In the genomic region with DNA sequence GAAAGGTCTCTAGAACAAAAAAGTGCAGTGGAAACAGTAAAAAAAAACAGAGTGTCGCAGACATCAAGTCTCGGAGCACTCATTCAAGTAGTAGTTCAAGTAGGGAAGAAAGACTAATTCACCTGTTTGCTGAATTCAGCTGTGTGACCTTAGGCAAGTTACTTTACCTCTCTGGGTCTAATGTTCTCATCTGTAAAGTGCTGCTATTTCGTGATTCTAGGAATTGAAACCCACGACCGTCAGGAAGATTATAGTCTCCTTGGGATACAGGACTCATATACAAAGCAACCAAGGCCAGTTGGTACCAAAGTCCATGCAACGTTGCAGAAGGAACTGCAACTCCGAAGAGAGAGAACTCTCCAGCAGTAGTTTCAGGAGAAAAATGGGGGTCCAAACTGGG, we compare ENCODE assay signal across 22 cellular contexts. TPM values are rescaled to one million over a fixed set of nuclear protein-coding genes. Genes with fewer than 3 reads are reported as not detected.
DNase-seq lines count a peak whose midpoint lies in the region; ATAC-seq and TF ChIP-seq lines count a peak whose summit lies in the region.
"Had no signal": no experiment of that assay in that cellular context is flagged by ENCODE, and none has a peak within 500 bp of the region (broad histone marks: within the 10 kb centered on the region; RNA-seq: fewer than 3 reads in every experiment).

No MANE protein-coding gene starts in this region.

- H3K9me3 ChIP-seq in T-helper 17 cell (ENCODE audit: control insufficient read depth, low read length, poor library complexity, severe bottlenecking) (no peaks in the 10 kb centered on the region), upper lobe of right lung (no peaks in the 10 kb centered on the region), MM.1S (replicated peaks; ENCODE audit: insufficient read depth, low read length) (no peaks in the 10 kb centered on the region)
- H3K9me3 ChIP-seq: Caco-2, SJSA1 had no signal

- H3K4me3 Mint-ChIP-seq in activated naive CD4-positive, alpha-beta T cell treated with anti-CD3 and anti-CD28 coated beads, Interleukin-2, amount 50 U/mL, for 24 hours: no peak overlapping the region
- H3K4me3 Mint-ChIP-seq in T-helper 17 cell: no peak overlapping the region
- peak overlapping the region in 1 of 2 donors; percentile 15 for H3K4me3 Mint-ChIP-seq in effector memory CD8-positive, alpha-beta T cell

- H3K27me3 Mint-ChIP-seq in activated naive CD4-positive, alpha-beta T cell treated with anti-CD3 and anti-CD28 coated beads, Interleukin-2, amount 50 U/mL, for 24 hours: no peaks in the 10 kb centered on the region
- H3K27me3 Mint-ChIP-seq in T-helper 17 cell: no peaks in the 10 kb centered on the region
- no peaks in the 10 kb centered on the region for H3K27me3 Mint-ChIP-seq in effector memory CD8-positive, alpha-beta T cell

- H3K4me3 ChIP-seq in upper lobe of right lung (no peak overlapping the region), MM.1S (ENCODE audit: low read length) (no peak overlapping the region)
- H3K4me3 ChIP-seq: SJSA1 had no signal

- intact Hi-C loops in upper lobe of right lung (cut with DNase I): no loop called here

- H3K9ac ChIP-seq in MM.1S (ENCODE audit: low read length): no peak overlapping the region

- ATAC-seq in activated naive CD4-positive, alpha-beta T cell treated with anti-CD3 and anti-CD28 coated beads, Interleukin-2, amount 50 U/mL, for 72 hours: no peak
- ATAC-seq in T-helper 17 cell (no peak), upper lobe of right lung (no peak), GM21528 (IDR thresholded peaks at IDR 0.05; ENCODE audit: low FRiP score, unreplicated experiment) (no peak)
- no peak for ATAC-seq in effector memory CD8-positive, alpha-beta T cell (replicated peaks)
- ATAC-seq: Right ventricle myocardium inferior had no signal

- no peaks in the 10 kb centered on the region for H3K79me2 ChIP-seq in MM.1S (ENCODE audit: low read length)

- no peaks in the 10 kb centered on the region for H3K9me2 ChIP-seq in MM.1S (replicated peaks; ENCODE audit: insufficient read depth, low read length)

- H3K4me1 Mint-ChIP-seq in activated naive CD4-positive, alpha-beta T cell treated with anti-CD3 and anti-CD28 coated beads, Interleukin-2, amount 50 U/mL, for 24 hours: peaks cover 90% of the 10 kb centered on the region
- H3K4me1 Mint-ChIP-seq in T-helper 17 cell: peaks cover 71% of the 10 kb centered on the region
- H3K4me1 Mint-ChIP-seq in effector memory CD8-positive, alpha-beta T cell (ENCODE audit: low read depth in 2 of 2): peaks cover 67 to 81% of the 10 kb centered on the region in 2 donors

- H3K36me3 Mint-ChIP-seq in activated naive CD4-positive, alpha-beta T cell treated with anti-CD3 and anti-CD28 coated beads, Interleukin-2, amount 50 U/mL, for 24 hours: peaks cover 29% of the 10 kb centered on the region
- peaks cover 16 to 47% of the 10 kb centered on the region in 2 donors for H3K36me3 Mint-ChIP-seq in activated naive CD4-positive, alpha-beta T cell treated with anti-CD3 and anti-CD28 coated beads, Interleukin-2, amount 50 U/mL, for 72 hours
- peaks cover 7% of the 10 kb centered on the region for H3K36me3 Mint-ChIP-seq in T-helper 17 cell (ENCODE audit: low read depth)
- H3K36me3 Mint-ChIP-seq in effector memory CD8-positive, alpha-beta T cell (ENCODE audit: insufficient read depth): peaks cover 15% of the 10 kb centered on the region

- DNase-seq in activated naive CD4-positive, alpha-beta T cell treated with anti-CD3 and anti-CD28 coated beads, Interleukin-2, amount 50 U/mL, for 72 hours (ENCODE audit: low spot score in 2 of 2): no peak
- DNase-seq in T-helper 17 cell (no peak), NOMO-1 (lab: John Stamatoyannopoulos, UW; ENCODE audit: unreplicated experiment in 2 of 2) (no peak), upper lobe of right lung (no peak), MM.1S (no peak)
- DNase-seq in effector memory CD8-positive, alpha-beta T cell: no peak
- DNase-seq: AML-193, Caco-2, DND-41, GOT3, IMR-90, Kasumi-1, NCI-H1417, NCI-H187, NCI-H446, NCI-H526 had no signal

- peaks cover 10% of the 10 kb centered on the region for H3K9me3 Mint-ChIP-seq in activated naive CD4-positive, alpha-beta T cell treated with anti-CD3 and anti-CD28 coated beads, Interleukin-2, amount 50 U/mL, for 24 hours
- H3K9me3 Mint-ChIP-seq in activated naive CD4-positive, alpha-beta T cell treated with anti-CD3 and anti-CD28 coated beads, Interleukin-2, amount 50 U/mL, for 72 hours: peaks cover 12 to 24% of the 10 kb centered on the region in 2 donors
- peaks cover 2 to 8% of the 10 kb centered on the region in 2 donors for H3K9me3 Mint-ChIP-seq in effector memory CD8-positive, alpha-beta T cell

- no peak overlapping the region for H3K27ac ChIP-seq in upper lobe of right lung
- no peak overlapping the region for H3K27ac ChIP-seq in MM.1S (ENCODE audit: low read length)
- H3K27ac ChIP-seq: C4-2B, SJSA1 had no signal

- H2AFZ ChIP-seq in MM.1S (ENCODE audit: low read length): no peak overlapping the region

- no peaks in the 10 kb centered on the region for H3K27me3 ChIP-seq in upper lobe of right lung
- no peaks in the 10 kb centered on the region for H3K27me3 ChIP-seq in MM.1S (replicated peaks; ENCODE audit: insufficient read depth, low read length)
- H3K27me3 ChIP-seq: SJSA1 had no signal

- no peaks in the 10 kb centered on the region for H3F3A ChIP-seq in MM.1S (ENCODE audit: insufficient read depth, low read length)

- H3K36me3 ChIP-seq in upper lobe of right lung (no peaks in the 10 kb centered on the region), MM.1S (replicated peaks; ENCODE audit: insufficient read depth, low read length) (no peaks in the 10 kb centered on the region)
- H3K36me3 ChIP-seq: SJSA1 had no signal

- H3K27ac Mint-ChIP-seq in activated naive CD4-positive, alpha-beta T cell treated with anti-CD3 and anti-CD28 coated beads, Interleukin-2, amount 50 U/mL, for 24 hours: peak overlapping the region; percentile 38
- H3K27ac Mint-ChIP-seq in activated naive CD4-positive, alpha-beta T cell treated with anti-CD3 and anti-CD28 coated beads, Interleukin-2, amount 50 U/mL, for 72 hours: no peak overlapping the region
- peak overlapping the region; percentile 96 for H3K27ac Mint-ChIP-seq in T-helper 17 cell
- peak overlapping the region; percentile 2 to 96 for H3K27ac Mint-ChIP-seq in effector memory CD8-positive, alpha-beta T cell

- TF ChIP-seq CTCF in upper lobe of right lung (IDR thresholded peaks at IDR 0.05) (no peak), MM.1S (IDR thresholded peaks at IDR 0.05; ENCODE audit: low read length) (no peak)

- no peak overlapping the region for H3K4me2 ChIP-seq in MM.1S (ENCODE audit: low read depth, low read length)

- H3K4me1 ChIP-seq in upper lobe of right lung (no peaks in the 10 kb centered on the region), MM.1S (ENCODE audit: low read length) (no peaks in the 10 kb centered on the region)
- H3K4me1 ChIP-seq: Caco-2, SJSA1 had no signal

- H4K20me1 ChIP-seq in MM.1S (ENCODE audit: insufficient read depth, low read length): no peaks in the 10 kb centered on the region

RNA-seq across cellular contexts. Expression of gene PRKCQ, which starts 26.1 kb away (rescaled TPM):
- 10 to 100 TPM; 27.5 to 48.4 TPM for total RNA-seq in activated naive CD4-positive, alpha-beta T cell treated with anti-CD3 and anti-CD28 coated beads, Interleukin-2, amount 50 U/mL, for 72 hours
- total RNA-seq in T-helper 17 cell (10 to 100 TPM; 66.3 to 70.0 TPM), upper lobe of right lung (9.8 TPM)
- total RNA-seq: A172, SJSA1 had no signal

Comparison
In these comparisons a context has a peak if more than half of its experiments do, and no peak if none do; other contexts are left out.
1. H3K27ac Mint-ChIP-seq: peak in activated naive CD4-positive, alpha-beta T cell treated with anti-CD3 and anti-CD28 coated beads, Interleukin-2, amount 50 U/mL, for 24 hours (single experiment), T-helper 17 cell (single experiment) and effector memory CD8-positive, alpha-beta T cell (2 of 2); none in activated naive CD4-positive, alpha-beta T cell treated with anti-CD3 and anti-CD28 coated beads, Interleukin-2, amount 50 U/mL, for 72 hours (0 of 2).